ENCODE assay signal across 10 cellular contexts in the genomic region with DNA sequence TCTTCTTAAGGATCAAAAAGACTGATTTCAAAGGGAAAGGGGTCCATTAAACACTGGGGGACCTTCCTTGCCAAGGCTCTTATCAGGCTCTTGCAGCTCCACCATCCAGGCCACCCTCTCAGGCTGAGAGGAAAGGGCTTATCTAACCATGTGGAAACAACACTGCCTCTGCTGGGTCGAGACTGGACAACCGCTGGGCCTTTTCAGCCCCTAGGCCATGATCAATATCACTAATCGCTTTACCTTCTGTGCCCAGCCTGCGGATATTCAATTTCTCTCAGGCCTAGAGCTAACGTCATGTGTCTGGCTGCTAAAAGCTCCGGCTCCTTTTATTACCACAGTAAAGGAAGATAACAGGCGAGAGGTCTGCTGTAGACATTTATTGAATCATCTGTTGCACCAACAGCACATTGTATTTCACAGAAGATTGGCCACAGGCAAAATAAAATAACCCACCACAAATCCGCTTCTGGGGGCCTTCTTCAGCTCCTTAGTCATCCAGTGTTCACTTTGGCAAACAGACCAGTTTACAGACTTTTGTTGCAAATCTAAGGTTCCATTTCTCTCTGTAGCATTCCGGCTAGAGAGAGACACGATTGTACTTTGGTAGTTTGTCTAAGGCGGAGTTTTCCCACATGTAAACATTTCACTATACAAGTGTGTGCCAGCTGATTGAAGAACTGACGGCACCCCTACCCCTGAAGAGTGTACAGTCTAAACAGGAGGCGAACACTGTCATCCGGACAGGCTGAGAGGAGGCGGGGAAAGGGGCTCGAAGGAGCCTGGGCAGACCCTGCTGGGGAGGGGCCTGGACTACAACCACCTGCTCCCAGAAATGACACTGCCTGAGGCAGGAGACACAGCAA. TPM values are rescaled to one million over a fixed set of nuclear protein-coding genes. Genes with fewer than 3 reads are reported as not detected.
A peak's percentile ranks its signal among the peaks of the same experiment; 100 is the strongest.
DNase-seq lines count a peak whose midpoint lies in the region; ATAC-seq and TF ChIP-seq lines count a peak whose summit lies in the region.
"Had no signal": no experiment of that assay in that cellular context is flagged by ENCODE, and none has a peak within 500 bp of the region (broad histone marks: within the 10 kb centered on the region; RNA-seq: fewer than 3 reads in every experiment).

No MANE protein-coding gene starts in this region.

- TF ChIP-seq CTCF in PC-3 (conservative IDR thresholded peaks at IDR 0.05; ENCODE audit: low read depth, low read length) (no peak), endothelial cell (IDR thresholded peaks at IDR 0.05; ENCODE audit: unreplicated experiment) (no peak), progenitor cell of endocrine pancreas (IDR thresholded peaks at IDR 0.05; ENCODE audit: unreplicated experiment) (peak; percentile 12)

- H3F3A ChIP-seq in PC-3 (ENCODE audit: low read length, unreplicated experiment) = peaks cover 14% of the 10 kb centered on the region

- H3K9me3 Mint-ChIP-seq in endothelial cell (ENCODE audit: unreplicated experiment) (no peaks in the 10 kb centered on the region), progenitor cell of endocrine pancreas (ENCODE audit: low read depth) (no peaks in the 10 kb centered on the region)
- H3K9me3 Mint-ChIP-seq: naive thymus-derived CD4-positive, alpha-beta T cell had no signal

- intact Hi-C loops in PC-3 (cut with micrococcal nuclease) = loop anchor here (2.0 to 10.0 kb wide), 2 partner anchors 181 to 343 kb away; partner anchors contain the start of genes CCDC47 and DDX42

- POLR2A ChIA-PET in PC-3 (lab: Charles Lee; ENCODE audit: unreplicated experiment) = interaction anchor here (0.6 to 1.4 kb wide), 3 partner anchors 13 to 190 kb away, joined by 5 to 20 read pairs (median 10); partner anchors contain the start of gene MAP3K3

- peak overlapping the region; percentile 74 for H3K4me2 ChIP-seq in PC-3 (ENCODE audit: low read length)

- peak overlapping the region; percentile 23 for H3K4me3 ChIP-seq in PC-3 (ENCODE audit: low read length)

- H3K9ac ChIP-seq in PC-3 (ENCODE audit: low read length) = peak overlapping the region; percentile 79

- ATAC-seq in PC-3 = peak; percentile 52
- ATAC-seq in HG03432 (IDR thresholded peaks at IDR 0.05; ENCODE audit: unreplicated experiment) = no peak
- ATAC-seq: naive thymus-derived CD4-positive, alpha-beta T cell had no signal

- no peak overlapping the region for H2AFZ ChIP-seq in PC-3 (ENCODE audit: low read length)

- H3K36me3 ChIP-seq in PC-3 (ENCODE audit: low read depth, low read length) = peaks cover 8% of the 10 kb centered on the region

- peaks cover 25% of the 10 kb centered on the region for H3K36me3 Mint-ChIP-seq in endothelial cell (ENCODE audit: low read depth, unreplicated experiment)
- peaks cover 2% of the 10 kb centered on the region for H3K36me3 Mint-ChIP-seq in progenitor cell of endocrine pancreas (ENCODE audit: insufficient read depth)

- H3K4me1 Mint-ChIP-seq in endothelial cell (ENCODE audit: unreplicated experiment) (peaks cover 46% of the 10 kb centered on the region), progenitor cell of endocrine pancreas (ENCODE audit: low read depth) (peaks cover 31% of the 10 kb centered on the region)

- H3K4me1 ChIP-seq in PC-3 (ENCODE audit: insufficient read depth, low read length) = peaks cover 75% of the 10 kb centered on the region

- no TSS peak for BruUV-seq in PC-3 (replicated peaks; lab: Mats Ljungman, UMichigan)

- H3K27ac Mint-ChIP-seq in endothelial cell (ENCODE audit: unreplicated experiment) (peak overlapping the region; percentile 74), progenitor cell of endocrine pancreas (peak overlapping the region; percentile 95)

- no peaks in the 10 kb centered on the region for H3K9me3 ChIP-seq in PC-3 (ENCODE audit: low read length)

- H3K27me3 ChIP-seq in PC-3 (ENCODE audit: low read length) = no peaks in the 10 kb centered on the region

- peak overlapping the region; percentile 97 for H3K27ac ChIP-seq in PC-3 (ENCODE audit: low read length)

- no peaks in the 10 kb centered on the region for H4K20me1 ChIP-seq in PC-3 (ENCODE audit: low read length)

- peaks cover 14% of the 10 kb centered on the region for H3K79me2 ChIP-seq in PC-3 (ENCODE audit: low read length)

- no peaks in the 10 kb centered on the region for H3K9me2 ChIP-seq in PC-3 (replicated peaks; ENCODE audit: low read length)

- peak overlapping the region; percentile 63 for H3K4me3 Mint-ChIP-seq in endothelial cell (ENCODE audit: unreplicated experiment)
- H3K4me3 Mint-ChIP-seq in progenitor cell of endocrine pancreas (ENCODE audit: low read depth) = peak overlapping the region; percentile 2

- CTCF ChIA-PET in PC-3 (lab: Charles Lee) = interaction anchor here (0.6 to 1.4 kb wide), 3 partner anchors 13 to 180 kb away, joined by 3 to 8 read pairs (median 5); no protein-coding TSS in a partner anchor

- DNase-seq in EL (peak; percentile 62), PC-3 (peak; percentile 92), endothelial cell (ENCODE audit: low spot score) (no peak), progenitor cell of endocrine pancreas (ENCODE audit: low spot score, unreplicated experiment) (no peak), anterior cingulate cortex (lab: John Stamatoyannopoulos, UW) (no peak), KG1 (lab: John Stamatoyannopoulos, UW) (no peak)
- no peak for DNase-seq in stimulated activated CD4-positive, alpha-beta T cell treated with anti-CD3 and anti-CD28 coated beads, Interleukin-1b, Interleukin-23, amount 100 ng/mL, for 48 hours
- DNase-seq: activated CD4-positive, alpha-beta T cell treated with anti-CD3 and anti-CD28 coated beads for 4 hours; naive thymus-derived CD4-positive, alpha-beta T cell had no signal

- H3K27me3 Mint-ChIP-seq in endothelial cell (ENCODE audit: unreplicated experiment) (peaks cover 30% of the 10 kb centered on the region), progenitor cell of endocrine pancreas (peaks cover 3% of the 10 kb centered on the region)
- H3K27me3 Mint-ChIP-seq: naive thymus-derived CD4-positive, alpha-beta T cell had no signal

RNA-seq across cellular contexts. Expression of gene CYB561, which starts 13.9 kb away (rescaled TPM):
- total RNA-seq in PC-3 (2014; rRNA removed) = 125 and 145 TPM in 2 replicates
- 57.3 TPM for total RNA-seq in endothelial cell (ENCODE audit: unreplicated experiment)
- 34.5 and 37.3 TPM in 2 replicates for total RNA-seq in progenitor cell of endocrine pancreas

RNA-seq across cellular contexts. Expression of gene ACE, which starts 44.7 kb away (rescaled TPM):
- total RNA-seq in PC-3 (2014; rRNA removed) (8.7 and 9.1 TPM in 2 replicates), endothelial cell (ENCODE audit: unreplicated experiment) (44.8 TPM), progenitor cell of endocrine pancreas (6.4 and 6.8 TPM in 2 replicates)

Comparison
In these comparisons a context has a peak if more than half of its experiments do, and no peak if none do; other contexts are left out.
1. DNase-seq: peak in EL (single experiment) and PC-3 (single experiment); none in endothelial cell (single experiment), progenitor cell of endocrine pancreas (single experiment), stimulated activated CD4-positive, alpha-beta T cell treated with anti-CD3 and anti-CD28 coated beads, Interleukin-1b, Interleukin-23, amount 100 ng/mL, for 48 hours (single experiment), anterior cingulate cortex (0 of 58) and KG1 (single experiment).